8 cellular contexts compared by ENCODE assay signal in genomic region chr20:3786665-3787639, GRCh38.
DNase-seq lines count a peak whose midpoint lies in the region; ATAC-seq and TF ChIP-seq lines count a peak whose summit lies in the region.

Gene CENPB, minus strand, starts transcription at chr20:3786740. Its CDS starts 257 bp downstream, at chr20:3786483.

- ATAC-seq in GM21825 (IDR thresholded peaks at IDR 0.05; ENCODE audit: unreplicated experiment), result peak; percentile 78

- peak; percentile 91 for TF ChIP-seq CTCF in LNCAP (IDR thresholded peaks at IDR 0.05)

- peak; percentile 61 for TF ChIP-seq POLR2A in Raji (IDR thresholded peaks at IDR 0.05; ENCODE audit: insufficient read depth, low read depth, low read length)

- H3K4me3 ChIP-seq in neuron (ENCODE audit: low read length) (peak within 1 kb of the TSS; percentile 40), subcutaneous abdominal adipose tissue (ENCODE audit: low read depth in 1 of 5, low read length in 5 of 5) (peak within 1 kb of the TSS; percentile 35 to 91 (median 85))

- H3K9ac ChIP-seq in subcutaneous abdominal adipose tissue (ENCODE audit: low read length in 5 of 5), result peak within 1 kb of the TSS in 4 of 5 donors; percentile 20 to 81 (median 62)

- H2AFZ ChIP-seq in neuron (ENCODE audit: low read depth, low read length), result no peak within 1 kb of the TSS

- H3K27ac ChIP-seq in subcutaneous abdominal adipose tissue (ENCODE audit: low read depth, low read length), result peak within 1 kb of the TSS; percentile 9

- H3K4me1 ChIP-seq in neuron (ENCODE audit: insufficient read depth, low read length) (peaks cover 8% of the 10 kb centered on the region), subcutaneous abdominal adipose tissue (ENCODE audit: control insufficient read depth in 5 of 5, insufficient read depth in 5 of 5, low read length in 5 of 5) (peaks cover 4 to 35% (median 33%) of the 10 kb centered on the region in 5 donors)

- no peaks in the 10 kb centered on the region for H3K27me3 ChIP-seq in neuron (ENCODE audit: insufficient read depth, low read length)
- no peaks in the 10 kb centered on the region for H3K27me3 ChIP-seq in subcutaneous abdominal adipose tissue (ENCODE audit: control insufficient read depth in 5 of 5, insufficient read depth in 4 of 5, low read length in 5 of 5)

- peak; percentile 86 for DNase-seq in EH (ENCODE audit: low read depth)
- peak; percentile 85 for DNase-seq in activated gamma-delta T cell treated with anti-CD3 and anti-CD28 coated beads, Interleukin-2, amount 50 U/mL, for 16 hours (ENCODE audit: low read depth)
- DNase-seq in foreskin melanocyte, result peak; percentile 62

- H3K36me3 ChIP-seq in neuron (ENCODE audit: insufficient read depth, low read length) (no peaks in the 10 kb centered on the region), subcutaneous abdominal adipose tissue (ENCODE audit: control insufficient read depth in 5 of 5, insufficient read depth in 5 of 5, low read length in 5 of 5) (peaks cover 0 to 12% (median 6%) of the 10 kb centered on the region in 5 donors)

- no peaks in the 10 kb centered on the region for H3K9me3 ChIP-seq in neuron (ENCODE audit: low read length)
- no peaks in the 10 kb centered on the region for H3K9me3 ChIP-seq in subcutaneous abdominal adipose tissue (ENCODE audit: control insufficient read depth in 5 of 5, low read length in 5 of 5)

Comparison
In these comparisons a context has a peak if more than half of its experiments do, and no peak if none do; other contexts are left out.
1. Peak in every context shown above with its lines: DNase-seq, ATAC-seq, H3K4me3 ChIP-seq and H3K27ac ChIP-seq.